ENCODE assay signal across 2 cellular contexts in the genomic region with DNA sequence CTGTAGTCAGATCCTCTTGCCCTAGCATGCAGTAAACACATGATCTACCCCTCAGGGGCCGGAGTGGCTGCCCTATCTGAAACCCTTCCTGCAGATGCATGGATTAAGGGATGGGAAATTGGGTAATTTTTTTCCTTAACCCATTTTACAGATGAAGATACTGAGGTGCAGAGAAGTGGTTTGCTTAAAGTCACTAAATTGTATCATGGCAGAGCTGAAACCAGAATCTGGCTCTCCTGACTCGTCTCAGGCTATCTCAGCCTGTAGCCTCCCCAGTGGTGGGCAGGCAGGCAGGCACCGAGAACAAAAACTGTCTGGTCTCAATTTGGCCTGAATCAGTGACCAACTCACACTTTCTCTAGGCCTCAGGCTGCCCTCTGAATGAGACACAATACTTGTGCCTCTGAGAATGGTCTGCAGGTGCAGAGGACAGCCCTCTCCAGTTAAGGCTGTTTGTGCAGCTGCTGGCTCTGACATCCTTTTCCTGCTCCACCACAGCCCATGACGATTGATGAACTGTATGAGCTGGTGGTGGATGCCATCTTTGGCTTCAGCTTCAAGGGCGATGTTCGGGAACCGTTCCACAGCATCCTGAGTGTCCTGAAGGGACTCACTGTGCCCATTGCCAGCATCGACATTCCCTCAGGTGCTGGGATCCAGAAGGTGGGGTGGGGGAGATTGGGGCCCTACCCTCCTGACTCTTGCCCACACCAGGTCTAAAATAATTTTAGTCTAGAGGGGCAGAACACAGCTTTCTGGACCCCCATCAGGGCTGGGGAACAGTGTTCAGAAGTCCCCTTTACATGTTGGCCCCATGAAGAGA.
TF ChIP-seq lines count a peak whose summit lies in the region.

No MANE protein-coding gene starts in this region.

TF ChIP-seq in IMR-90, 13 proteins besides CTCF, POLR2A, EP300 and RAD21:
- TF ChIP-seq MXI1 (IDR thresholded peaks at IDR 0.05; ENCODE audit: borderline replicate concordance, low read depth, low read length) (no peak), CHD1 (IDR thresholded peaks at IDR 0.05; ENCODE audit: low read depth, low read length) (no peak)
- TF ChIP-seq, protein P1, sequence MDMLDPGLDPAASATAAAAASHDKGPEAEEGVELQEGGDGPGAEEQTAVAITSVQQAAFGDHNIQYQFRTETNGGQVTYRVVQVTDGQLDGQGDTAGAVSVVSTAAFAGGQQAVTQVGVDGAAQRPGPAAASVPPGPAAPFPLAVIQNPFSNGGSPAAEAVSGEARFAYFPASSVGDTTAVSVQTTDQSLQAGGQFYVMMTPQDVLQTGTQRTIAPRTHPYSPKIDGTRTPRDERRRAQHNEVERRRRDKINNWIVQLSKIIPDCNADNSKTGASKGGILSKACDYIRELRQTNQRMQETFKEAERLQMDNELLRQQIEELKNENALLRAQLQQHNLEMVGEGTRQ (IDR thresholded peaks at IDR 0.05; ENCODE audit: low read depth, low read length): no peak

TF ChIP-seq in SK-N-SH, 30 proteins besides CTCF, POLR2A, EP300 and RAD21:
- peak; percentile 8 for TF ChIP-seq POLR2AphosphoS5 (IDR thresholded peaks at IDR 0.05; ENCODE audit: low read depth, low read length)
- TF ChIP-seq RCOR1 (IDR thresholded peaks at IDR 0.05; ENCODE audit: low read length): peak; percentile 24; the same call in 1 of the 2 replicates
- no peak for TF ChIP-seq CHD2 (IDR thresholded peaks at IDR 0.05; ENCODE audit: low read length, partially characterized antibody)
- 0 out of 2 replicates have a peak, but pooled peaks have one; percentile 9 for TF ChIP-seq JUND (IDR thresholded peaks at IDR 0.05)
